ENCODE assay signal across 17 cellular contexts in the genomic region with DNA sequence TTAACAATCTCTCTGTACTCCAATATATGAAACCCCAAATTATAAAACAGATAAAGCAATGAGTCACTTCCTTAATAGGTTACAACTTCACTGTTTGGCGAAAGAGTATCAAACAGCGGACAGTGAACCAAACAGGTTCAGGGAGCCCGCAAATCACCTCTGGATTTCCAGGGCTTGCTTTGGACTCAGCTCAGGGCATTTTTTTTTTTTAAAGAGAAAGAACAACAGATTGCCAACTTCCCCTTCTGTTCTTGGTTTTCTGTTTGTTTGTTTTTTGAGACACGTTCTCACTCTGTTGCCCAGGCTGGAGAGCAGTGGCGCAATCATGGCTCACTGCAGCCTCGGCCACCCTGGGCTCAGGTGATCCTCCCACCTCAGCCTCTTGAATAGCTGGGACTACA. TPM values are rescaled to one million over a fixed set of nuclear protein-coding genes. Genes with fewer than 3 reads are reported as not detected.
"Had no signal": no experiment of that assay in that cellular context is flagged by ENCODE, and none has a peak within 500 bp of the region (broad histone marks: within the 10 kb centered on the region; RNA-seq: fewer than 3 reads in every experiment).

No MANE protein-coding gene starts in this region.

- H3K4me3 ChIP-seq: dorsolateral prefrontal cortex, esophagus squamous epithelium had no signal

- H3K36me3 ChIP-seq: esophagus squamous epithelium had no signal

- H3K36me3 Mint-ChIP-seq: memory B cell had no signal

- ATAC-seq: activated CD4-positive, CD25-positive, alpha-beta regulatory T cell treated with anti-CD3 and anti-CD28 coated beads, Interleukin-2, amount 50 U/mL, for 24 hours had no signal

- H3K4me1 ChIP-seq: esophagus squamous epithelium had no signal

- H3K27ac Mint-ChIP-seq: activated naive CD8-positive, alpha-beta T cell treated with anti-CD3 and anti-CD28 coated beads, Interleukin-2, amount 10 ng/mL, durations not matched to agents 7 days and 5 days; memory B cell; nephron; stimulated activated naive CD8-positive, alpha-beta T cell treated with anti-CD3 and anti-CD28 coated beads, Interleukin-15, Interleukin-2, amounts not matched to agents 100 ng/mL and 50 ng/mL, for 24 hours had no signal

- H3K27me3 Mint-ChIP-seq: activated naive CD8-positive, alpha-beta T cell treated with anti-CD3 and anti-CD28 coated beads, Interleukin-2, amount 10 ng/mL, durations not matched to agents 7 days and 5 days; stimulated activated naive CD8-positive, alpha-beta T cell treated with anti-CD3 and anti-CD28 coated beads, Interleukin-15, Interleukin-2, amounts not matched to agents 100 ng/mL and 50 ng/mL, for 24 hours had no signal

- H3K9me3 Mint-ChIP-seq: memory B cell, nephron had no signal

- H3K9me3 ChIP-seq: esophagus squamous epithelium had no signal

- H3K4me3 Mint-ChIP-seq: activated naive CD8-positive, alpha-beta T cell treated with anti-CD3 and anti-CD28 coated beads, Interleukin-2, amount 10 ng/mL, durations not matched to agents 7 days and 5 days; memory B cell; nephron; stimulated activated naive CD8-positive, alpha-beta T cell treated with anti-CD3 and anti-CD28 coated beads, Interleukin-15, Interleukin-2, amounts not matched to agents 100 ng/mL and 50 ng/mL, for 24 hours had no signal

- H3K27me3 ChIP-seq: dorsolateral prefrontal cortex, esophagus squamous epithelium had no signal

- H3K4me1 Mint-ChIP-seq: activated naive CD8-positive, alpha-beta T cell treated with anti-CD3 and anti-CD28 coated beads, Interleukin-2, amount 10 ng/mL, durations not matched to agents 7 days and 5 days; nephron had no signal

- DNase-seq: activated CD4-positive, alpha-beta T cell treated with anti-CD3 and anti-CD28 coated beads, Interleukin-2, amount 50 U/mL, for 4 hours; activated effector memory CD4-positive, alpha-beta T cell treated with anti-CD3 and anti-CD28 coated beads, Interleukin-2, amount 50 U/mL, for 16 hours; activated naive CD8-positive, alpha-beta T cell treated with anti-CD3 and anti-CD28 coated beads, Interleukin-2, amount 10 ng/mL, durations not matched to agents 7 days and 5 days; activated T-cell treated with anti-CD3 and anti-CD28 coated beads, Interleukin-2, amount 50 U/mL, for 1 hour; anterior cingulate cortex; dorsolateral prefrontal cortex; esophagus squamous epithelium; foreskin fibroblast; glutamatergic neuron; stimulated activated CD4-positive, alpha-beta T cell treated with anti-CD3 and anti-CD28 coated beads, Interleukin-2, amount 100 ng/mL, for 48 hours had no signal

- H3K27ac ChIP-seq: dorsolateral prefrontal cortex, esophagus squamous epithelium had no signal

RNA-seq across cellular contexts. Expression of a gene that starts 52.7 kb away (rescaled TPM):
- total RNA-seq: chondrocyte; osteoblast; T-helper 2 cell treated with Interferon-gamma antibody and Interleukin-4, amounts not matched to agents 100 ng/mL and 5 ng/mL, for 36 hours had no signal
